In genomic region chr4:186191266-186192067, GRCh38 we compare ENCODE assay signal across 8 cellular contexts. TPM values are rescaled to one million over a fixed set of nuclear protein-coding genes. Genes with fewer than 3 reads are reported as not detected.
A peak's percentile ranks its signal among the peaks of the same experiment; 100 is the strongest.
DNase-seq lines count a peak whose midpoint lies in the region; ATAC-seq, FAIRE-seq and TF ChIP-seq lines count a peak whose summit lies in the region.

TSS of gene CYP4V2 (plus strand) at chr4:186191567. CDS start at chr4:186191824, 257 bp downstream.

- H3K27ac Mint-ChIP-seq in T-helper 2 cell treated with Interferon-gamma antibody and Interleukin-4, amounts not matched to agents 5 μg/mL and 100 μg/mL, for 36 hours: peak within 1 kb of the TSS; percentile 92
- H3K27ac Mint-ChIP-seq in astrocyte (ENCODE audit: unreplicated experiment): peak within 1 kb of the TSS; percentile 84

- no peaks in the 10 kb centered on the region for H3K27me3 Mint-ChIP-seq in T-helper 2 cell treated with Interferon-gamma antibody and Interleukin-4, amounts not matched to agents 5 μg/mL and 100 μg/mL, for 36 hours (ENCODE audit: low read depth)
- no peaks in the 10 kb centered on the region for H3K27me3 Mint-ChIP-seq in astrocyte (ENCODE audit: low read depth, unreplicated experiment)

- H3K9ac ChIP-seq in astrocyte (ENCODE audit: low read length): peak within 1 kb of the TSS; percentile 83

- H3K4me2 ChIP-seq in astrocyte (ENCODE audit: low read length): peak within 1 kb of the TSS; percentile 96

- peak within 1 kb of the TSS; percentile 80 for H3K4me3 ChIP-seq in astrocyte (ENCODE audit: insufficient read depth, low read depth, low read length)

- peak; percentile 86 for ATAC-seq in sciatic nerve

- H3K9me3 Mint-ChIP-seq in T-helper 2 cell treated with Interferon-gamma antibody and Interleukin-4, amounts not matched to agents 5 μg/mL and 100 μg/mL, for 36 hours: no peaks in the 10 kb centered on the region
- no peaks in the 10 kb centered on the region for H3K9me3 Mint-ChIP-seq in astrocyte (ENCODE audit: unreplicated experiment)

- no peaks in the 10 kb centered on the region for H3K79me2 ChIP-seq in astrocyte (ENCODE audit: insufficient read depth, low read length)

- TF ChIP-seq CTCF in GM10266 (IDR thresholded peaks at IDR 0.05; ENCODE audit: control insufficient read depth, insufficient read depth, low read depth, missing control alignments) (peak; percentile 71), LNCAP (IDR thresholded peaks at IDR 0.05) (peak; percentile 35; the same call in 1 of the 2 replicates), astrocyte (IDR thresholded peaks at IDR 0.05; ENCODE audit: insufficient read depth, low read depth, low read length) (no peak)

- peak within 1 kb of the TSS; percentile 97 for H3K4me3 Mint-ChIP-seq in T-helper 2 cell treated with Interferon-gamma antibody and Interleukin-4, amounts not matched to agents 5 μg/mL and 100 μg/mL, for 36 hours
- H3K4me3 Mint-ChIP-seq in astrocyte (ENCODE audit: unreplicated experiment): peak within 1 kb of the TSS; percentile 98

- H3K27ac ChIP-seq in astrocyte (ENCODE audit: low read depth, low read length): peak within 1 kb of the TSS; percentile 66

- DNase-seq in GM10266 (ENCODE audit: extremely low spot score): peak; percentile 96
- DNase-seq in GOT3 (lab: John Stamatoyannopoulos, UW): peak; percentile 16
- peak; percentile 94 for DNase-seq in T-helper 2 cell treated with Interferon-gamma antibody and Interleukin-4, amounts not matched to agents 5 μg/mL and 100 μg/mL, for 36 hours (ENCODE audit: low spot score)
- DNase-seq in astrocyte (ENCODE audit: low read depth): peak; percentile 69
- peak; percentile 35 to 95 (median 76) for DNase-seq in hypothalamus (lab: John Stamatoyannopoulos, UW)
- peak; percentile 90 for DNase-seq in sciatic nerve (ENCODE audit: low spot score)
- DNase-seq in NCI-H774 (lab: John Stamatoyannopoulos, UW): no peak

- H4K20me1 ChIP-seq in astrocyte (ENCODE audit: insufficient read depth, low read length): no peaks in the 10 kb centered on the region

- H3K4me1 ChIP-seq in astrocyte (ENCODE audit: insufficient read depth, low read length): peaks cover 14% of the 10 kb centered on the region

- intact Hi-C loops in sciatic nerve (cut with DNase I): no loop called here

- H3K27me3 ChIP-seq in astrocyte (ENCODE audit: insufficient read depth, low read length): peaks cover 4% of the 10 kb centered on the region

- no peaks in the 10 kb centered on the region for H3K36me3 ChIP-seq in astrocyte (ENCODE audit: insufficient read depth, low read length)

- H3K4me1 Mint-ChIP-seq in T-helper 2 cell treated with Interferon-gamma antibody and Interleukin-4, amounts not matched to agents 5 μg/mL and 100 μg/mL, for 36 hours (ENCODE audit: low read depth): peaks cover 29% of the 10 kb centered on the region
- peaks cover 7% of the 10 kb centered on the region for H3K4me1 Mint-ChIP-seq in astrocyte (ENCODE audit: low read depth, unreplicated experiment)

- peak within 1 kb of the TSS; percentile 93 for H2AFZ ChIP-seq in astrocyte (ENCODE audit: low read depth, low read length)

- H3K36me3 Mint-ChIP-seq in T-helper 2 cell treated with Interferon-gamma antibody and Interleukin-4, amounts not matched to agents 5 μg/mL and 100 μg/mL, for 36 hours (ENCODE audit: low read depth): peaks cover 9% of the 10 kb centered on the region
- peaks cover 10% of the 10 kb centered on the region for H3K36me3 Mint-ChIP-seq in astrocyte (ENCODE audit: low read depth, unreplicated experiment)

- FAIRE-seq in astrocyte (lab: Jason Lieb, UNC): no peak

- H3K9me3 ChIP-seq in astrocyte (ENCODE audit: insufficient read depth, low read depth, low read length): no peaks in the 10 kb centered on the region

RNA-seq across cellular contexts. Expression of gene CYP4V2, which starts in this region (rescaled TPM):
- 9.1 and 10.3 TPM in 2 replicates for total RNA-seq in astrocyte
- total RNA-seq in sciatic nerve: 42.0 TPM
